In the genomic region with DNA sequence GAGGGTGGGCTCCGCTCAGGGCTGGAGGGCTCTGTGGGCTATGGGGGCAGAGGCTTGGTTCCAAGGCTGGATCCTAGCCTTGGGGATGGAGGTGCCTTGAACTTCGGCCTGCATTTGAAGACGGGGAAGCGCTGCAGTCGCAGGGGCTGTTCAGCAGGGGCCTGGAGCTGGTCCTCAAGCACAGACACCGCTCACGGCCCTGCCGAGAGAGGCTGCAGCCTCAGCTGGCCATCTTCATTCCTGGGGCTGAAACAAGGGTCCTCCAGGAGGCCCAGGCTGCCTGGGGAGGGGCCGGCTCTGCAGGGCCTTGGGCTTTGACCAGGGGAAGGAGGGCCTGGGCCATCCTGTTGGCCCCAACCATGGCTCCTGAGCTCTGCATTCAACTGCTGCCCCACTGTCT, we compare ENCODE assay signal across 23 cellular contexts. TPM values are rescaled to one million over a fixed set of nuclear protein-coding genes. Genes with fewer than 3 reads are reported as not detected.
A peak's percentile ranks its signal among the peaks of the same experiment; 100 is the strongest.
DNase-seq lines count a peak whose midpoint lies in the region; ATAC-seq, FAIRE-seq and TF ChIP-seq lines count a peak whose summit lies in the region.
"Had no signal": no experiment of that assay in that cellular context is flagged by ENCODE, and none has a peak within 500 bp of the region (broad histone marks: within the 10 kb centered on the region; RNA-seq: fewer than 3 reads in every experiment).

No MANE protein-coding gene starts in this region.

- no peak overlapping the region for H3K14ac ChIP-seq in H1 (ENCODE audit: insufficient read length)

- no peak overlapping the region for H4K8ac ChIP-seq in H1 (ENCODE audit: extremely low read depth, insufficient read depth, low read length)

- no peaks in the 10 kb centered on the region for H3K79me2 ChIP-seq in GM23338 (replicated peaks; ENCODE audit: insufficient read depth)
- H3K79me2 ChIP-seq in H1 (ENCODE audit: control insufficient read depth in 1 of 2, insufficient read depth in 2 of 2, low read length in 2 of 2), result no peaks in the 10 kb centered on the region
- peaks cover 7% of the 10 kb centered on the region for H3K79me2 ChIP-seq in HepG2 (ENCODE audit: insufficient read depth, low read length)
- H3K79me2 ChIP-seq in osteoblast (ENCODE audit: insufficient read depth, low read length), result no peaks in the 10 kb centered on the region

- TF ChIP-seq POLR2A in H1 (IDR thresholded peaks at IDR 0.05; ENCODE audit: control extremely low read depth in 1 of 2, low read depth in 2 of 2, low read length in 2 of 2) (no peak), HepG2 (IDR thresholded peaks at IDR 0.05; ENCODE audit: insufficient read depth in 1 of 2, low read depth in 2 of 2, low read length in 2 of 2) (no peak)

- H4K91ac ChIP-seq in H1 (replicated peaks; ENCODE audit: insufficient read length, low read length), result no peak overlapping the region

- H2BK20ac ChIP-seq in H1 (ENCODE audit: low read length), result no peak overlapping the region

- WGBS in H1 (ENCODE audit: extremely low coverage in 1 of 2, insufficient coverage in 1 of 2, insufficient read length in 1 of 2, insufficient replicate concordance in 2 of 2, low coverage in 1 of 2, low lambda C conversion rate in 2 of 2, missing lambda C conversion rate in 1 of 2), 2 experiments, result 86% methylated on average over 9 of the region's 9 CpGs; no CpG with 5 or more reads in 1 of the 2 experiments
- whole genome bisulfite sequencing in HepG2 (ENCODE audit: low lambda C conversion rate), result 100% methylated on average over 1 of the region's 9 CpGs

- H3K27ac ChIP-seq in GM23338 (ENCODE audit: low read depth) (no peak overlapping the region), H1 (ENCODE audit: low read depth, low read length) (no peak overlapping the region), HepG2 (ENCODE audit: extremely low read length, insufficient read depth, low read length) (no peak overlapping the region), osteoblast (ENCODE audit: low read depth, low read length) (no peak overlapping the region), brain microvascular endothelial cell (no peak overlapping the region)
- H3K27ac ChIP-seq: 22Rv1, BLaER1, C4-2B, GM23248 had no signal

- POLR2A ChIA-PET in H1 (lab: Charles Lee; ENCODE audit: partially characterized antibody) (interaction anchor here (0.6 kb wide), 1 partner anchor 199 kb away, joined by 3 read pairs; no protein-coding TSS in a partner anchor), HepG2 (lab: Yijun Ruan, JAX) (no interaction called here)

- H3K27ac Mint-ChIP-seq in GM23338, result peak overlapping the region; percentile 70; the same call in 1 of the 2 replicates
- H3K27ac Mint-ChIP-seq: B cell; CD4-positive, CD25-positive, alpha-beta regulatory T cell; CD8-positive, alpha-beta T cell had no signal

- CTCF ChIA-PET in H1 (lab: Charles Lee; ENCODE audit: partially characterized antibody) (interaction anchor here (0.7 to 10.7 kb wide), 9 partner anchors 11 to 302 kb away, joined by 3 to 149 read pairs (median 4); no protein-coding TSS in a partner anchor), HepG2 (lab: Yijun Ruan, JAX; ENCODE audit: low intra/inter-chr PET ratio, low total read pairs) (interaction anchor here (1.0 kb wide), 1 partner anchor 193 kb away, joined by 4 read pairs; no protein-coding TSS in a partner anchor)

- no peaks in the 10 kb centered on the region for H3K27me3 ChIP-seq in GM23338 (ENCODE audit: insufficient read depth)
- no peaks in the 10 kb centered on the region for H3K27me3 ChIP-seq in H1 (replicated peaks in 1 of 4; ENCODE audit: control insufficient read depth in 3 of 4, extremely low read depth in 1 of 4, insufficient read depth in 3 of 4, low read length in 3 of 4)
- H3K27me3 ChIP-seq in HepG2 (ENCODE audit: control insufficient read depth in 1 of 2, insufficient read depth in 2 of 2, low read length in 2 of 2), result no peaks in the 10 kb centered on the region; a peak in 1 of 5 replicates
- no peaks in the 10 kb centered on the region for H3K27me3 ChIP-seq in osteoblast (ENCODE audit: insufficient read depth, low read length)
- H3K27me3 ChIP-seq in brain microvascular endothelial cell (replicated peaks), result no peaks in the 10 kb centered on the region
- H3K27me3 ChIP-seq: BLaER1 had no signal

- no peak for TF ChIP-seq CTCF in GM23338 (conservative IDR thresholded peaks at IDR 0.05; ENCODE audit: low read depth in 2 of 2)
- TF ChIP-seq CTCF in H1 (IDR thresholded peaks at IDR 0.05; ENCODE audit: control extremely low read depth in 1 of 3, insufficient read depth in 1 of 3, low read depth in 1 of 3, low read length in 3 of 3), result no peak
- no peak for TF ChIP-seq CTCF in HepG2 (CRISPR knock-in tag; IDR thresholded peaks at IDR 0.05)
- TF ChIP-seq CTCF in osteoblast (IDR thresholded peaks at IDR 0.05; ENCODE audit: extremely low read depth, low read depth, low read length), result no peak
- no peak for TF ChIP-seq CTCF in brain microvascular endothelial cell (IDR thresholded peaks at IDR 0.05; ENCODE audit: low read depth, low read length, missing control alignments)

- no peak overlapping the region for H3K4me3 ChIP-seq in GM23338
- no peak overlapping the region for H3K4me3 ChIP-seq in H1 (ENCODE audit: extremely low read depth in 1 of 4, insufficient read depth in 2 of 4, low read depth in 3 of 4, low read length in 4 of 4)
- H3K4me3 ChIP-seq in HepG2 (replicated peaks in 1 of 3; ENCODE audit: insufficient read depth in 1 of 3, low read depth in 2 of 3, low read length in 3 of 3), result no peak overlapping the region; a peak in 1 of 6 replicates
- H3K4me3 ChIP-seq in osteoblast (ENCODE audit: insufficient read depth, low read length), result no peak overlapping the region
- no peak overlapping the region for H3K4me3 ChIP-seq in brain microvascular endothelial cell (ENCODE audit: low read depth, low read length)
- H3K4me3 ChIP-seq: BLaER1, GM23248 had no signal

- no peak overlapping the region for H2BK15ac ChIP-seq in H1 (ENCODE audit: low read length)

- H3K18ac ChIP-seq in H1 (ENCODE audit: extremely low read depth, low read length), result no peak overlapping the region; the same call in 1 of the 2 replicates

- no peaks in the 10 kb centered on the region for H3K9me2 ChIP-seq in GM23338 (ENCODE audit: insufficient read depth)

- no peak overlapping the region for H2BK12ac ChIP-seq in H1 (ENCODE audit: low read depth, low read length)

- in situ Hi-C loops in HepG2 (cut with HindIII; ENCODE audit: extremely low pct_ligation_motif_present, low pct_unique_long_range_greater_than_20kb) (no loop called here), brain microvascular endothelial cell (cut with HindIII; ENCODE audit: low pct_ligation_motif_present, low sequenced_read_pairs) (loop anchor here (25.0 kb wide), 1 partner anchor 205 kb away; no protein-coding TSS in a partner anchor)

- TF ChIP-seq EP300 in H1 (IDR thresholded peaks at IDR 0.05; ENCODE audit: borderline replicate concordance in 1 of 2, low read depth in 2 of 2, low read length in 2 of 2), result no peak
- no peak for TF ChIP-seq EP300 in HepG2 (IDR thresholded peaks at IDR 0.05; ENCODE audit: low read depth in 2 of 2, low read length in 2 of 2)
- TF ChIP-seq EP300 in HepG2 (CRISPR knock-in tag; IDR thresholded peaks at IDR 0.05; ENCODE audit: borderline replicate concordance), result no peak

- no peak overlapping the region for H3K56ac ChIP-seq in H1 (replicated peaks; ENCODE audit: insufficient read length, low read depth, low read length)

- H4K20me1 ChIP-seq in GM23338 (replicated peaks; ENCODE audit: insufficient read depth) (no peaks in the 10 kb centered on the region), H1 (replicated peaks in 1 of 2; ENCODE audit: control insufficient read depth in 1 of 2, insufficient read depth in 2 of 2, low read length in 2 of 2) (no peaks in the 10 kb centered on the region), HepG2 (ENCODE audit: insufficient read depth, low read length) (no peaks in the 10 kb centered on the region), osteoblast (ENCODE audit: insufficient read depth, low read length) (no peaks in the 10 kb centered on the region)
- H4K20me1 ChIP-seq: BLaER1 had no signal

- peaks cover 13% of the 10 kb centered on the region; the same call in 2 of the 3 replicates for H3K9me3 Mint-ChIP-seq in GM23338
- H3K9me3 Mint-ChIP-seq: CD8-positive, alpha-beta T cell had no signal

- no peak overlapping the region for H2AK5ac ChIP-seq in H1 (ENCODE audit: low read depth, low read length)

- H3K79me1 ChIP-seq in H1 (ENCODE audit: low read depth, low read length), result no peaks in the 10 kb centered on the region

- H3K4me1 Mint-ChIP-seq in GM23338, result peaks cover 8% of the 10 kb centered on the region

- no peak overlapping the region for H4K5ac ChIP-seq in H1 (ENCODE audit: insufficient read length, low read depth, low read length)

- BruUV-seq in HepG2 (replicated peaks; lab: Mats Ljungman, UMichigan), result no TSS peak

- no peak for TF ChIP-seq RAD21 in H1 (IDR thresholded peaks at IDR 0.05 in 1 of 2, conservative IDR thresholded peaks at IDR 0.05 in 1 of 2; ENCODE audit: low read depth in 2 of 2, low read length in 2 of 2)
- TF ChIP-seq RAD21 in HepG2 (CRISPR knock-in tag; IDR thresholded peaks at IDR 0.05), result no peak

- intact Hi-C loops in HepG2 (cut with micrococcal nuclease; ENCODE audit: unreplicated experiment) (no loop called here), Right ventricle myocardium superior (cut with DNase I) (no loop called here)

- no peaks in the 10 kb centered on the region; a peak in 1 of 4 replicates for H3K9me3 ChIP-seq in H1 (ENCODE audit: insufficient read depth in 2 of 2, low read depth in 1 of 2, low read length in 1 of 2)
- H3K9me3 ChIP-seq in HepG2 (ENCODE audit: low read length), result peaks cover 13% of the 10 kb centered on the region
- H3K9me3 ChIP-seq in osteoblast (ENCODE audit: low read depth, low read length), result peaks cover 4% of the 10 kb centered on the region
- H3K9me3 ChIP-seq: Caco-2 had no signal

- DNase-seq in GM23338 (ENCODE audit: low spot score) (no peak), H1 (ENCODE audit: low read depth in 1 of 2, low spot score in 2 of 2) (no peak), HepG2 (ENCODE audit: low spot score) (no peak), osteoblast (ENCODE audit: insufficient read length, low spot score, missing footprints) (peak; percentile 30), brain microvascular endothelial cell (no peak), Right ventricle myocardium superior (no peak)
- DNase-seq: Caco-2; CD4-positive, CD25-positive, alpha-beta regulatory T cell; CD8-positive, alpha-beta T cell; DMS153; DND-41; GM23248; HCEC 1CT had no signal

- H3K4ac ChIP-seq in H1 (replicated peaks; ENCODE audit: insufficient read length, low read depth, low read length), result peak overlapping the region; percentile 79

- peaks cover 7% of the 10 kb centered on the region for H3K27me3 Mint-ChIP-seq in GM23338 (ENCODE audit: insufficient read depth, low read depth, poor library complexity)

- H3K4me2 ChIP-seq in GM23338 (no peak overlapping the region), H1 (ENCODE audit: insufficient read depth in 1 of 2, low read depth in 2 of 2, low read length in 2 of 2) (no peak overlapping the region), HepG2 (ENCODE audit: low read depth, low read length) (0 out of 2 replicates have a peak overlapping the region, but pooled peaks have one; percentile 67), osteoblast (ENCODE audit: insufficient read depth, low read length) (no peak overlapping the region)
- H3K4me2 ChIP-seq: BLaER1 had no signal

- no peaks in the 10 kb centered on the region for H3K4me1 ChIP-seq in GM23338 (ENCODE audit: insufficient read depth)
- H3K4me1 ChIP-seq in H1 (replicated peaks in 1 of 4; ENCODE audit: control insufficient read depth in 3 of 4, insufficient read depth in 4 of 4, low read length in 3 of 4), result no peaks in the 10 kb centered on the region
- H3K4me1 ChIP-seq in HepG2 (ENCODE audit: insufficient read depth, low read length), result peaks cover 45% of the 10 kb centered on the region
- H3K4me1 ChIP-seq in osteoblast (ENCODE audit: insufficient read depth, low read length), result peaks cover 13% of the 10 kb centered on the region

- no peak overlapping the region for H2BK120ac ChIP-seq in H1 (replicated peaks; ENCODE audit: low read depth, low read length)

- H3K23ac ChIP-seq in H1 (ENCODE audit: insufficient read length), result no peak overlapping the region

- FAIRE-seq in H1 (lab: Jason Lieb, UNC) (no peak), HepG2 (lab: Jason Lieb, UNC) (no peak)
- FAIRE-seq: A204.1, G401.6, GM12892, GM19239, H54 had no signal

- H3F3A ChIP-seq in GM23338 (replicated peaks; ENCODE audit: low read depth), result no peaks in the 10 kb centered on the region

- H2BK5ac ChIP-seq in H1 (ENCODE audit: low read depth, low read length), result no peak overlapping the region

- H3K9ac ChIP-seq in H1 (replicated peaks in 1 of 4; ENCODE audit: extremely low read depth in 1 of 4, low read depth in 3 of 4, low read length in 3 of 4) (no peak overlapping the region), HepG2 (ENCODE audit: insufficient read depth, low read depth, low read length) (no peak overlapping the region)
- H3K9ac ChIP-seq: BLaER1, GM23248 had no signal

- peaks cover 4% of the 10 kb centered on the region for H3K23me2 ChIP-seq in H1 (ENCODE audit: low read depth, low read length)

- H2AFZ ChIP-seq in GM23338, result no peak overlapping the region
- no peak overlapping the region for H2AFZ ChIP-seq in H1 (ENCODE audit: low read length)
- H2AFZ ChIP-seq in HepG2 (ENCODE audit: low read length), result no peak overlapping the region
- H2AFZ ChIP-seq in osteoblast (ENCODE audit: low read length), result no peak overlapping the region
- H2AFZ ChIP-seq: GM23248 had no signal

- H3K36me3 Mint-ChIP-seq in GM23338 (ENCODE audit: low read depth), result peaks cover 6% of the 10 kb centered on the region; the same call in 2 of the 3 replicates
- H3K36me3 Mint-ChIP-seq: CD4-positive, CD25-positive, alpha-beta regulatory T cell; CD8-positive, alpha-beta T cell had no signal

- H3K36me3 ChIP-seq in GM23338 (ENCODE audit: insufficient read depth) (no peaks in the 10 kb centered on the region), H1 (ENCODE audit: control insufficient read depth in 2 of 4, insufficient read depth in 4 of 4, low read length in 3 of 4) (no peaks in the 10 kb centered on the region), HepG2 (replicated peaks in 1 of 2; ENCODE audit: control insufficient read depth in 1 of 2, insufficient read depth in 2 of 2, low read length in 2 of 2) (no peaks in the 10 kb centered on the region), osteoblast (ENCODE audit: insufficient read depth, low read length) (no peaks in the 10 kb centered on the region), brain microvascular endothelial cell (replicated peaks) (no peaks in the 10 kb centered on the region)
- H3K36me3 ChIP-seq: BLaER1 had no signal

- H3K4me3 Mint-ChIP-seq in GM23338, result no peak overlapping the region
- H3K4me3 Mint-ChIP-seq: B cell; CD4-positive, CD25-positive, alpha-beta regulatory T cell; CD8-positive, alpha-beta T cell had no signal

- ATAC-seq in GM23338, result no peak
- ATAC-seq in HepG2, result no peak
- ATAC-seq in Right ventricle myocardium superior (ENCODE audit: poor library complexity), result no peak
- no peak for ATAC-seq in GM18498 (IDR thresholded peaks at IDR 0.05; ENCODE audit: unreplicated experiment)
- ATAC-seq: CD8-positive, alpha-beta T cell had no signal

RNA-seq across cellular contexts. Expression of a gene that starts 25.6 kb away (rescaled TPM):
- total RNA-seq in GM23338 (2014; rRNA removed; shearing (Covaris generic)), result 30.7 and 60.4 TPM in 2 replicates
- polyA plus RNA-seq in GM23338 (2016; fragmentation: Nextera tagmentation; extraction: Ambion mirVana) (13.3 and 14.7 TPM in 2 replicates), H1 (2011; rRNA removed) (17.7 and 21.7 TPM in 2 replicates), HepG2 (2011; rRNA removed) (42.0 and 51.9 TPM in 2 replicates)
- 60.2 and 66.4 TPM in 2 replicates for total RNA-seq in H1 (2021; fragmentation: NEBNext Ultra II Directional; extraction: Animal tissue kit (Norgen Biotek cat#: 25700))
- 18.6 TPM for polyA plus RNA-seq in H1 (2011; cell fraction: cytosol; rRNA removed)
- polyA plus RNA-seq in H1 (2011; cell fraction: nucleus; rRNA removed), result 82.4 TPM
- 31.8 to 69.1 TPM (median 54.8 TPM) in 4 replicates for polyA plus RNA-seq in H1 (2012, experiment 1 of 2)
- 41.9 TPM for polyA plus RNA-seq in H1 (2012, experiment 2 of 2)
- 103 TPM for polyA plus RNA-seq in H1 (2013, experiment 1 of 2)
- polyA plus RNA-seq in H1 (2013, experiment 2 of 2), result 99.8 TPM
- 28.1 and 28.5 TPM in 2 replicates for polyA minus RNA-seq in H1 (2011; rRNA and poly(A)+ RNA removed)
- 23.0 TPM for polyA minus RNA-seq in H1 (2011; cell fraction: cytosol; rRNA and poly(A)+ RNA removed)
- 22.9 TPM for polyA minus RNA-seq in H1 (2011; cell fraction: nucleus; rRNA and poly(A)+ RNA removed)
- total RNA-seq in HepG2 (2016; rRNA removed; fragmentation: Illumina TruSeq; extraction: Trizol) (15.9 and 25.3 TPM in 2 replicates), osteoblast (126 and 134 TPM in 2 replicates), Right ventricle myocardium superior (53.1 TPM)
- 6.6 and 10.2 TPM in 2 replicates for total RNA-seq in HepG2 (2016; cell fraction: cytosol; rRNA removed; fragmentation: Illumina TruSeq; extraction: Trizol; ENCODE audit: low read depth)
- total RNA-seq in HepG2 (2016; cell fraction: insoluble cytoplasmic fraction; rRNA removed; fragmentation: Illumina TruSeq; extraction: Trizol), result 17.4 and 18.7 TPM in 2 replicates
- 20.1 and 23.5 TPM in 2 replicates for total RNA-seq in HepG2 (2016; cell fraction: membrane; rRNA removed; fragmentation: Illumina TruSeq; extraction: Trizol)
- total RNA-seq in HepG2 (2016; cell fraction: nucleus; rRNA removed; fragmentation: Illumina TruSeq; extraction: Trizol), result 31.2 and 42.9 TPM in 2 replicates
- 32.8 and 38.1 TPM in 2 replicates for polyA plus RNA-seq in HepG2 (2011; cell fraction: cytosol; rRNA removed)
- polyA plus RNA-seq in HepG2 (2011; cell fraction: nucleus; rRNA removed), result 227 and 266 TPM in 2 replicates
- 48.7 and 95.9 TPM in 2 replicates for polyA plus RNA-seq in HepG2 (2012)
- 4.4 and 4.6 TPM in 2 replicates for polyA plus RNA-seq in HepG2 (2016; cell fraction: cytosol; fragmentation: Illumina TruSeq; extraction: Trizol; ENCODE audit: low read depth)
- polyA plus RNA-seq in HepG2 (2016; cell fraction: insoluble cytoplasmic fraction; fragmentation: Illumina TruSeq; extraction: Trizol; ENCODE audit: low read depth), result 20.5 and 26.7 TPM in 2 replicates
- 14.3 and 14.5 TPM in 2 replicates for polyA plus RNA-seq in HepG2 (2016; cell fraction: membrane; fragmentation: Illumina TruSeq; extraction: Trizol; ENCODE audit: low read depth)
- polyA plus RNA-seq in HepG2 (2016; cell fraction: nucleus; fragmentation: Illumina TruSeq; extraction: Trizol; ENCODE audit: insufficient read depth, low read depth), result 87.9 and 89.2 TPM in 2 replicates
- 25.6 and 59.9 TPM in 2 replicates for polyA minus RNA-seq in HepG2 (2011; rRNA and poly(A)+ RNA removed; ENCODE audit: low replicate concordance)
- 30.9 and 54.1 TPM in 2 replicates for polyA minus RNA-seq in HepG2 (2011; cell fraction: cytosol; rRNA and poly(A)+ RNA removed)
- polyA minus RNA-seq in HepG2 (2011; cell fraction: nucleus; rRNA and poly(A)+ RNA removed), result 61.7 and 71.7 TPM in 2 replicates
